ENCODE assay signal across 10 cellular contexts in the genomic region with DNA sequence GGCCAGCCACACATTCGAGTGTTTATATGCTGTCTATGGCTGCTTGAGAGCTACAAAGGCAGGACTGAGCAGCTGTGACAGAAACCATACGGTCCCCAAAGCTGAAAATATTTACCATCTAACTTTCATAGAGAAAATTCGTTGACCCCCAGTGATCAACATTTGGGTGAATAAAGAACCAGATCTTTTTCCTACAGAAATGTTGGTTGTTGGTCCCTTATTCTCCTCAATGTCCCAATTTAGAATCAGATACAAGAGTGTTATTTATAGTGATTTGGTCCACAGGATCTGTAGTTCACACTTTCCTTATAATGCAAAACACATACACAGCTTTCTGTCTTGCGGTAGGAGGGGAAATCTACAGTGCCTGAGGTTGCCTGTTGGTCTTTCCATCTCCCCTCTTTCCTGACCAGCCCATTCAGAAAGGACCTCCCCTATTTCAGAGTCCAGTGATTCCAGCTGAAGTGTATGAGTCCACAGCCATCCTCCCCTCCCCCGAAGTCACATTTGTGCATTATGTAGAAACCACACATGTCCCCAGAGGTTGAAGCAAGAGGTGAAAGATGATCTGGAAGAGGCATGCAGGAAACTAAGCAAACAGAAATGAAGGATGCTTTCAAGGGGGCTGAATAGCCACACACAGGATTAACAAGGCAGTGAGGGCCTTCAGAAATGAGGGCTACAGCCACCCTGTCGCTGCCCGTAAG.
DNase-seq lines count a peak whose midpoint lies in the region; ATAC-seq, FAIRE-seq and TF ChIP-seq lines count a peak whose summit lies in the region.
"Had no signal": no experiment of that assay in that cellular context is flagged by ENCODE, and none has a peak within 500 bp of the region (broad histone marks: within the 10 kb centered on the region; RNA-seq: fewer than 3 reads in every experiment).

No MANE protein-coding gene starts in this region.

- H3K4me1 Mint-ChIP-seq in nephron: peaks cover 82% of the 10 kb centered on the region
- H3K4me1 Mint-ChIP-seq in endothelial cell (ENCODE audit: unreplicated experiment): peaks cover 6% of the 10 kb centered on the region

- H3K27ac Mint-ChIP-seq in nephron (peak overlapping the region; percentile 53 to 71 (median 68)), endothelial cell (ENCODE audit: unreplicated experiment) (no peak overlapping the region)

- H3K36me3 Mint-ChIP-seq in nephron (ENCODE audit: low read depth) (no peaks in the 10 kb centered on the region), endothelial cell (ENCODE audit: low read depth, unreplicated experiment) (no peaks in the 10 kb centered on the region)

- H3K4me3 Mint-ChIP-seq in nephron (peak overlapping the region in 1 of 3 experiments; percentile 15), endothelial cell (ENCODE audit: unreplicated experiment) (no peak overlapping the region)

- no peak for FAIRE-seq in RCC 7860 (lab: Jason Lieb, UNC)
- FAIRE-seq: keratinocyte, TTC549 had no signal

- no peaks in the 10 kb centered on the region for H3K9me3 Mint-ChIP-seq in nephron
- H3K9me3 Mint-ChIP-seq in endothelial cell (ENCODE audit: unreplicated experiment): no peaks in the 10 kb centered on the region

- peak; percentile 35 for ATAC-seq in GM18858 (IDR thresholded peaks at IDR 0.05; ENCODE audit: unreplicated experiment)
- peak; percentile 50 for ATAC-seq in HG02981 (IDR thresholded peaks at IDR 0.05; ENCODE audit: unreplicated experiment)
- ATAC-seq in HG03439 (IDR thresholded peaks at IDR 0.05; ENCODE audit: unreplicated experiment): no peak
- no peak for ATAC-seq in GM19035 (IDR thresholded peaks at IDR 0.05; ENCODE audit: unreplicated experiment)

- no peaks in the 10 kb centered on the region for H3K27me3 Mint-ChIP-seq in nephron (ENCODE audit: low read depth)
- H3K27me3 Mint-ChIP-seq in endothelial cell (ENCODE audit: unreplicated experiment): no peaks in the 10 kb centered on the region

- DNase-seq in RCC 7860 (ENCODE audit: low spot score): peak; percentile 31
- DNase-seq in endothelial cell (ENCODE audit: low spot score): no peak
- no peak for DNase-seq in AG08396 (ENCODE audit: low spot score)

- TF ChIP-seq CTCF in nephron (IDR thresholded peaks at IDR 0.05; ENCODE audit: unreplicated experiment in 3 of 3): no peak
- TF ChIP-seq CTCF in endothelial cell (IDR thresholded peaks at IDR 0.05; ENCODE audit: unreplicated experiment): no peak

Comparison
In these comparisons a context has a peak if more than half of its experiments do, and no peak if none do; other contexts are left out.
1. ATAC-seq: peak in GM18858 (single experiment) and HG02981 (single experiment); none in HG03439 (single experiment) and GM19035 (single experiment).